In the genomic region with DNA sequence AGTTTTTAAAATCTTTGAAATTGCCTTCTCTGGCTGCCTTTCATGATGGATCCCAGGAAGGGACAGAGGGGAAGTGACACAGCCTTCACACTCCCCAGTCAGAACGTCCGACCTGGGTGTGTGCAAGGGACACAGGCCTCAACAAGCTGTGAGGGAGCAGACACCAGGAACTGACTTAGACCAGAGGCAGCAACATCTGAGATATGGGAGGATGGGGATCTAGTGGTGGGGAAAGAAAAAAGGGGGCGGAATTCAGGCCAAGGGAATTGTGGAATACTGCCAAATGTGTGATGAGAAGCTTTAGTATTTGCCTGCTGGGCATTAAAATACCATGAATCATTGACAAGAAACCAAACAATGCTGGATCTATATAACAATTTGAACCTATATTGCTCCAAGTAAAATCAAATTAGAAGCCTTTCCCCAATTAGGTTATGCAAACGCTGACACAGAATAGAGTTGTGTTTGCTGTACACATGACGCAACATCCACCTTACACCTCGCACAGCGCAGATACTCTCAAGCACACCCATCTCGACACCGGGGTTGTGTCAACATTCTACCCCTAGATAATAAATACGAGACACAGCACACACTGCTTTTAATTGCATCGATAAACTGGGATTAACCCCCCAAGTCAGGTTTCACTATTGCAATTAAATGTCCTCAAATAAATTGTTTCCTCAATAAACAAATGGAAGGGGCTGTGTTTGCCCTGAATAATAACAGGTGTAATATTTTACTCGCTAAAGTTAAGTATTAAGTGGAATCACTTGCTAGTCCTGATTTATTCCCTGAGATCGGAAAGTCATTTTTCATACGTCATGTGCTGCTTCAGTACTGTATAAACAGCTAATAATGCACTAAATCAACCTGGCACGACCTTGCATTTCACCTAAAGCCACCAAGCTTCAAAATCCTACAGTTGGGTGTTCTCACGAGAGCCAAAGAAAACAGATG, we compare ENCODE assay signal across 1 cellular context.
TF ChIP-seq lines count a peak whose summit lies in the region.

No MANE protein-coding gene starts in this region.

TF ChIP-seq in HEK293, 187 proteins besides CTCF, POLR2A, EP300 and RAD21 (continued from another document):
- TF ChIP-seq, protein P1, sequence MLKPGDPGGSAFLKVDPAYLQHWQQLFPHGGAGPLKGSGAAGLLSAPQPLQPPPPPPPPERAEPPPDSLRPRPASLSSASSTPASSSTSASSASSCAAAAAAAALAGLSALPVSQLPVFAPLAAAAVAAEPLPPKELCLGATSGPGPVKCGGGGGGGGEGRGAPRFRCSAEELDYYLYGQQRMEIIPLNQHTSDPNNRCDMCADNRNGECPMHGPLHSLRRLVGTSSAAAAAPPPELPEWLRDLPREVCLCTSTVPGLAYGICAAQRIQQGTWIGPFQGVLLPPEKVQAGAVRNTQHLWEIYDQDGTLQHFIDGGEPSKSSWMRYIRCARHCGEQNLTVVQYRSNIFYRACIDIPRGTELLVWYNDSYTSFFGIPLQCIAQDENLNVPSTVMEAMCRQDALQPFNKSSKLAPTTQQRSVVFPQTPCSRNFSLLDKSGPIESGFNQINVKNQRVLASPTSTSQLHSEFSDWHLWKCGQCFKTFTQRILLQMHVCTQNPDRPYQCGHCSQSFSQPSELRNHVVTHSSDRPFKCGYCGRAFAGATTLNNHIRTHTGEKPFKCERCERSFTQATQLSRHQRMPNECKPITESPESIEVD (tag by site-specific recombination; IDR thresholded peaks at IDR 0.05), result 0 out of 2 replicates have a peak, but pooled peaks have one; percentile 35
